21 cellular contexts compared by ENCODE assay signal in genomic region chr14:72888636-72889201, GRCh38. TPM values are rescaled to one million over a fixed set of nuclear protein-coding genes. Genes with fewer than 3 reads are reported as not detected.
DNase-seq lines count a peak whose midpoint lies in the region; ATAC-seq and TF ChIP-seq lines count a peak whose summit lies in the region.
"Had no signal": no experiment of that assay in that cellular context is flagged by ENCODE, and none has a peak within 500 bp of the region (broad histone marks: within the 10 kb centered on the region; RNA-seq: fewer than 3 reads in every experiment).

No MANE protein-coding gene starts in this region.

- peaks cover 2% of the 10 kb centered on the region for H3K9me3 Mint-ChIP-seq in natural killer cell treated with Interleukin-12 subunit alpha and Interleukin-12 subunit beta and Interleukin-15 and Interleukin-18, amount 100 ng/mL, for 72 hours
- H3K9me3 Mint-ChIP-seq in natural killer cell: no peaks in the 10 kb centered on the region
- H3K9me3 Mint-ChIP-seq: activated CD8-positive, alpha-beta T cell treated with anti-CD3 and anti-CD28 coated beads for 36 hours had no signal

- peaks cover 5 to 7% of the 10 kb centered on the region in 2 donors for H3K27me3 Mint-ChIP-seq in natural killer cell treated with Interleukin-12 subunit alpha and Interleukin-12 subunit beta and Interleukin-15 and Interleukin-18, amount 100 ng/mL, for 72 hours
- peaks cover 18 to 38% of the 10 kb centered on the region in 2 donors for H3K27me3 Mint-ChIP-seq in natural killer cell (ENCODE audit: low read depth in 2 of 2)
- H3K27me3 Mint-ChIP-seq: stimulated activated naive B cell treated with anti-CD40 and anti-IgM and Interleukin-4, amounts not matched to agents 10 μg/mL and 1 μg/mL and 100 μg/mL, for 72 hours had no signal

- TF ChIP-seq EP300 in sigmoid colon (IDR thresholded peaks at IDR 0.05): no peak

- intact Hi-C loops in natural killer cell (cut with micrococcal nuclease): no loop called here
- intact Hi-C loops in sigmoid colon (cut with DNase I): no loop called here
- intact Hi-C loops in prostate gland (cut with DNase I): no loop called here

- peak; percentile 34 for DNase-seq in natural killer cell treated with Interleukin-12 subunit alpha and Interleukin-12 subunit beta and Interleukin-15 and Interleukin-18, amount 100 ng/mL, for 72 hours (ENCODE audit: low spot score)
- DNase-seq in natural killer cell (no peak), adipocyte (ENCODE audit: low read depth) (peak; percentile 61), fibroblast of villous mesenchyme (ENCODE audit: low read depth) (peak; percentile 22), sigmoid colon (no peak), NCI-H524 treated with DMSO at 0.1 percent for 48 hours (lab: John Stamatoyannopoulos, UW) (no peak), prostate gland (ENCODE audit: low spot score) (no peak)
- DNase-seq: activated CD8-positive, alpha-beta T cell treated with anti-CD3 and anti-CD28 coated beads for 36 hours; activated naive CD4-positive, alpha-beta T cell treated with Interleukin-2 at 50 U/mL for 16 hours; activated T-cell treated with anti-CD3 and anti-CD28 coated beads for 4 hours; CD4-positive, CD25-positive, alpha-beta regulatory T cell; erythroblast; left colon; NCI-H748 treated with DMSO at 0.1 percent for 48 hours; stimulated activated CD4-positive, alpha-beta T cell treated with anti-CD3 and anti-CD28 coated beads, Interleukin-2, amount 100 ng/mL, for 24 hours; stimulated activated naive B cell treated with anti-CD40 and anti-IgM and Interleukin-4, amounts not matched to agents 10 μg/mL and 1 μg/mL and 100 μg/mL, for 72 hours; SW 1271 had no signal

- peak overlapping the region; percentile 11 for H3K4me3 Mint-ChIP-seq in natural killer cell treated with Interleukin-12 subunit alpha and Interleukin-12 subunit beta and Interleukin-15 and Interleukin-18, amount 100 ng/mL, for 72 hours
- H3K4me3 Mint-ChIP-seq in natural killer cell: no peak overlapping the region
- H3K4me3 Mint-ChIP-seq: activated CD8-positive, alpha-beta T cell treated with anti-CD3 and anti-CD28 coated beads for 36 hours; CD4-positive, CD25-positive, alpha-beta regulatory T cell; stimulated activated naive B cell treated with anti-CD40 and anti-IgM and Interleukin-4, amounts not matched to agents 10 μg/mL and 1 μg/mL and 100 μg/mL, for 72 hours had no signal

- H3K9ac ChIP-seq in adipocyte (ENCODE audit: low read length): no peak overlapping the region
- H3K9ac ChIP-seq: parathyroid adenoma had no signal

- H3K4me1 Mint-ChIP-seq in natural killer cell treated with Interleukin-12 subunit alpha and Interleukin-12 subunit beta and Interleukin-15 and Interleukin-18, amount 100 ng/mL, for 72 hours (ENCODE audit: low read depth in 2 of 2): peaks cover 29 to 45% of the 10 kb centered on the region in 2 donors
- H3K4me1 Mint-ChIP-seq in natural killer cell: peaks cover 20 to 21% of the 10 kb centered on the region in 2 donors

- H3K27ac ChIP-seq in sigmoid colon (no peak overlapping the region), prostate gland (no peak overlapping the region)
- H3K27ac ChIP-seq: parathyroid adenoma, skin epidermis had no signal

- H3K4me3 ChIP-seq in adipocyte (ENCODE audit: low read length) (no peak overlapping the region), fibroblast of villous mesenchyme (ENCODE audit: low read depth, low read length) (no peak overlapping the region), sigmoid colon (no peak overlapping the region), prostate gland (no peak overlapping the region)
- H3K4me3 ChIP-seq: skin epidermis had no signal

- TF ChIP-seq POLR2A in sigmoid colon (IDR thresholded peaks at IDR 0.05) (no peak), prostate gland (IDR thresholded peaks at IDR 0.05) (no peak)

- H3K4me1 ChIP-seq in adipocyte (ENCODE audit: control insufficient read depth, insufficient read depth, low read length): peaks cover 18% of the 10 kb centered on the region
- H3K4me1 ChIP-seq in sigmoid colon: peaks cover 0 to 19% (median 14%) of the 10 kb centered on the region in 4 donors
- H3K4me1 ChIP-seq in prostate gland (replicated peaks): peaks cover 4% of the 10 kb centered on the region
- H3K4me1 ChIP-seq: parathyroid adenoma had no signal

- H3K9me3 ChIP-seq in adipocyte (ENCODE audit: control insufficient read depth, low read length) (no peaks in the 10 kb centered on the region), sigmoid colon (no peaks in the 10 kb centered on the region), prostate gland (no peaks in the 10 kb centered on the region)

- H3K36me3 ChIP-seq in adipocyte (ENCODE audit: control insufficient read depth, insufficient read depth, low read length, severe bottlenecking) (no peaks in the 10 kb centered on the region), sigmoid colon (no peaks in the 10 kb centered on the region), prostate gland (no peaks in the 10 kb centered on the region)

- TF ChIP-seq CTCF in natural killer cell (IDR thresholded peaks at IDR 0.05) (no peak), fibroblast of villous mesenchyme (IDR thresholded peaks at IDR 0.05; ENCODE audit: insufficient read depth, low read depth, low read length) (no peak), sigmoid colon (IDR thresholded peaks at IDR 0.05) (no peak), prostate gland (IDR thresholded peaks at IDR 0.05) (no peak)

- peak overlapping the region; percentile 0 to 76 for H3K27ac Mint-ChIP-seq in natural killer cell treated with Interleukin-12 subunit alpha and Interleukin-12 subunit beta and Interleukin-15 and Interleukin-18, amount 100 ng/mL, for 72 hours
- no peak overlapping the region for H3K27ac Mint-ChIP-seq in natural killer cell
- H3K27ac Mint-ChIP-seq: activated CD8-positive, alpha-beta T cell treated with anti-CD3 and anti-CD28 coated beads for 36 hours; CD4-positive, CD25-positive, alpha-beta regulatory T cell had no signal

- H3K27me3 ChIP-seq in adipocyte (replicated peaks; ENCODE audit: control insufficient read depth, insufficient read depth, low read length) (no peaks in the 10 kb centered on the region), sigmoid colon (peaks cover 7 to 46% (median 11%) of the 10 kb centered on the region in 3 donors), prostate gland (replicated peaks; ENCODE audit: insufficient read depth) (peaks cover 11% of the 10 kb centered on the region)

- H3K36me3 Mint-ChIP-seq in natural killer cell treated with Interleukin-12 subunit alpha and Interleukin-12 subunit beta and Interleukin-15 and Interleukin-18, amount 100 ng/mL, for 72 hours: no peaks in the 10 kb centered on the region
- H3K36me3 Mint-ChIP-seq in natural killer cell: no peaks in the 10 kb centered on the region
- H3K36me3 Mint-ChIP-seq: CD4-positive, CD25-positive, alpha-beta regulatory T cell had no signal

- WGBS in sigmoid colon, 2 donors: 72 to 81% methylated on average over 2 of the region's 2 CpGs
- WGBS in prostate gland: 74% methylated on average over 2 of the region's 2 CpGs

- no peak for ATAC-seq in natural killer cell treated with Interleukin-12 subunit alpha and Interleukin-12 subunit beta and Interleukin-15 and Interleukin-18, amount 100 ng/mL, for 72 hours
- ATAC-seq in natural killer cell (no peak), HG02623 (IDR thresholded peaks at IDR 0.05; ENCODE audit: unreplicated experiment) (no peak)
- ATAC-seq: activated CD8-positive, alpha-beta T cell treated with anti-CD3 and anti-CD28 coated beads for 36 hours; left colon; stimulated activated naive B cell treated with anti-CD40 and anti-IgM and Interleukin-4, amounts not matched to agents 10 μg/mL and 1 μg/mL and 100 μg/mL, for 72 hours had no signal

RNA-seq across cellular contexts. Expression of gene DPF3, which starts 5.2 kb away (rescaled TPM):
- total RNA-seq in natural killer cell treated with Interleukin-12 subunit alpha and Interleukin-12 subunit beta and Interleukin-15 and Interleukin-18, amount 100 ng/mL, for 72 hours: 10 to 100 TPM; 11.8 to 13.2 TPM
- total RNA-seq in natural killer cell (1 to 10 TPM; 1.4 to 1.8 (median 1.4) TPM), fibroblast of villous mesenchyme (6.8 and 10.4 TPM in 2 replicates), sigmoid colon (1 to 10 TPM in 3 of 4 donors, under 1 TPM in 1; 0.28 to 2.9 (median 2.0) TPM), prostate gland (10 to 100 TPM in 1 of 2 donors, not detected in 1; 11.0 TPM)
- polyA plus RNA-seq in sigmoid colon: 1 to 10 TPM; 1.6 to 4.5 (median 4.2) TPM
- total RNA-seq: G401 had no signal

RNA-seq across cellular contexts. Expression of gene DCAF4, which starts 37.5 kb away (rescaled TPM):
- total RNA-seq in natural killer cell treated with Interleukin-12 subunit alpha and Interleukin-12 subunit beta and Interleukin-15 and Interleukin-18, amount 100 ng/mL, for 72 hours: 10 to 100 TPM; 15.1 to 20.6 TPM
- total RNA-seq in natural killer cell (10 to 100 TPM in 2 of 3 donors, 1 to 10 TPM in 1; 4.6 to 18.6 (median 16.5) TPM), fibroblast of villous mesenchyme (12.5 and 14.8 TPM in 2 replicates), sigmoid colon (10 to 100 TPM; 12.6 to 20.9 (median 16.6) TPM), prostate gland (10 to 100 TPM in 1 of 2 donors, 1 to 10 TPM in 1; 8.9 to 29.6 TPM)
- 10 to 100 TPM in 1 of 3 donors, 1 to 10 TPM in 2; 5.8 to 14.3 (median 8.4) TPM for polyA plus RNA-seq in sigmoid colon

Comparison
In these comparisons a context has a peak if more than half of its experiments do, and no peak if none do; other contexts are left out.
1. DNase-seq: peak in natural killer cell treated with Interleukin-12 subunit alpha and Interleukin-12 subunit beta and Interleukin-15 and Interleukin-18, amount 100 ng/mL, for 72 hours (single experiment), adipocyte (single experiment) and fibroblast of villous mesenchyme (single experiment); none in natural killer cell (single experiment), sigmoid colon (single experiment), NCI-H524 treated with DMSO at 0.1 percent for 48 hours (single experiment) and prostate gland (single experiment).
2. H3K27ac Mint-ChIP-seq: peak in natural killer cell treated with Interleukin-12 subunit alpha and Interleukin-12 subunit beta and Interleukin-15 and Interleukin-18, amount 100 ng/mL, for 72 hours (2 of 2); none in natural killer cell (0 of 2).